22 cellular contexts compared by ENCODE assay signal in genomic region chr11:21635359-21635758, GRCh38.
DNase-seq lines count a peak whose midpoint lies in the region; ATAC-seq lines count a peak whose summit lies in the region.
"Had no signal": no experiment of that assay in that cellular context is flagged by ENCODE, and none has a peak within 500 bp of the region (broad histone marks: within the 10 kb centered on the region; RNA-seq: fewer than 3 reads in every experiment).

No MANE protein-coding gene starts in this region.

- peak; percentile 43 for DNase-seq in HT1080 (ENCODE audit: low read depth)
- peak; percentile 24 for DNase-seq in RKO (ENCODE audit: low spot score)
- no peak for DNase-seq in MG63
- DNase-seq in putamen (ENCODE audit: low spot score), result no peak
- no peak for DNase-seq in activated gamma-delta T cell treated with Interleukin-2 at 50 U/mL for 16 hours
- no peak for DNase-seq in inferior parietal cortex (ENCODE audit: extremely low spot score)
- DNase-seq: activated CD4-positive, alpha-beta T cell treated with anti-CD3 and anti-CD28 coated beads, Interleukin-2, amount 50 U/mL, for 4 hours; activated effector memory CD4-positive, alpha-beta T cell treated with anti-CD3 and anti-CD28 coated beads, Interleukin-2, amount 50 U/mL, for 16 hours; activated naive CD8-positive, alpha-beta T cell treated with anti-CD3 and anti-CD28 coated beads, Interleukin-2, amount 50 U/mL, for 24 hours; Calu3; esophagus squamous epithelium; gastrocnemius medialis; IMR-90; NCI-H1694 treated with DMSO at 0.1 percent for 48 hours; SK-N-SH; upper lobe of left lung had no signal

- no peaks in the 10 kb centered on the region for H3K27me3 ChIP-seq in MG63
- H3K27me3 ChIP-seq: BLaER1, esophagus squamous epithelium, gastrocnemius medialis, neural progenitor cell, upper lobe of left lung had no signal

- no peak overlapping the region for H3K4me3 ChIP-seq in MG63
- H3K4me3 ChIP-seq: BLaER1, esophagus squamous epithelium, gastrocnemius medialis, neural progenitor cell, prostate gland, upper lobe of left lung had no signal

- H3K9me3 ChIP-seq in MG63, result no peaks in the 10 kb centered on the region
- H3K9me3 ChIP-seq: BLaER1, esophagus squamous epithelium, gastrocnemius medialis, prostate gland, SK-N-SH, upper lobe of left lung had no signal

- no peaks in the 10 kb centered on the region for H3K36me3 ChIP-seq in MG63
- H3K36me3 ChIP-seq: BLaER1, esophagus squamous epithelium, gastrocnemius medialis, neural progenitor cell, prostate gland, upper lobe of left lung had no signal

- ATAC-seq in GM18508 (IDR thresholded peaks at IDR 0.05; ENCODE audit: insufficient read depth, unreplicated experiment) (peak; percentile 41), HG02623 (IDR thresholded peaks at IDR 0.05; ENCODE audit: unreplicated experiment) (peak; percentile 43)
- ATAC-seq: activated naive CD8-positive, alpha-beta T cell treated with anti-CD3 and anti-CD28 coated beads, Interleukin-2, amount 50 U/mL, for 24 hours; gastrocnemius medialis; HCT116 had no signal

Comparison
In these comparisons a context has a peak if more than half of its experiments do, and no peak if none do; other contexts are left out.
1. DNase-seq: peak in HT1080 (single experiment) and RKO (single experiment); none in MG63 (single experiment), putamen (single experiment), activated gamma-delta T cell treated with Interleukin-2 at 50 U/mL for 16 hours (single experiment) and inferior parietal cortex (single experiment).